Comparison of ENCODE assay signal across 8 cellular contexts in genomic region chr1:19270343-19270730, GRCh38. TPM values are rescaled to one million over a fixed set of nuclear protein-coding genes. Genes with fewer than 3 reads are reported as not detected.
DNase-seq lines count a peak whose midpoint lies in the region; ATAC-seq and TF ChIP-seq lines count a peak whose summit lies in the region.
"Not testable (repeated sequence)": the region's sequence is repeated elsewhere in the genome, so short reads cannot be mapped to it uniquely, and the experiment has no call there.
"Had no signal": no experiment of that assay in that cellular context is flagged by ENCODE, and none has a peak within 500 bp of the region (broad histone marks: within the 10 kb centered on the region; RNA-seq: fewer than 3 reads in every experiment).

No MANE protein-coding gene starts in this region.

- not testable (repeated sequence) for TF ChIP-seq POLR2A in right lobe of liver (IDR thresholded peaks at IDR 0.05); sigmoid colon (IDR thresholded peaks at IDR 0.05)

- not testable (repeated sequence) for TF ChIP-seq CTCF in RWPE2 (IDR thresholded peaks at IDR 0.05; ENCODE audit: poor library complexity, severe bottlenecking); colonic mucosa (IDR thresholded peaks at IDR 0.05); right lobe of liver (IDR thresholded peaks at IDR 0.05); sigmoid colon (IDR thresholded peaks at IDR 0.05)

- H3K4me3 ChIP-seq in RWPE2 (ENCODE audit: severe bottlenecking); colonic mucosa; sigmoid colon: not testable (repeated sequence)
- peak overlapping the region in 1 of 3 donors; percentile 81 for H3K4me3 ChIP-seq in right lobe of liver

- H3K4me1 ChIP-seq in RWPE2 (ENCODE audit: insufficient read depth, poor library complexity, severe bottlenecking); colonic mucosa; sigmoid colon: not testable (repeated sequence)
- peaks cover 0 to 34% (median 3%) of the 10 kb centered on the region in 4 donors for H3K4me1 ChIP-seq in right lobe of liver

- H3K9ac ChIP-seq in colonic mucosa (ENCODE audit: low read depth in 2 of 2, low read length in 2 of 2): peak overlapping the region in 1 of 2 donors; percentile 4

- ATAC-seq in RWPE2 (ENCODE audit: low read depth) (0 out of 3 replicates have a peak, but pooled peaks have one; percentile 7), left colon (peak; percentile 75), right lobe of liver (peak; percentile 7 to 23 (median 13))

- not testable (repeated sequence) for H3K9me3 ChIP-seq in RWPE2 (ENCODE audit: severe bottlenecking); colonic mucosa; right lobe of liver; sigmoid colon

- not testable (repeated sequence) for TF ChIP-seq EP300 in sigmoid colon (IDR thresholded peaks at IDR 0.05)

- not testable (repeated sequence) for H3K36me3 ChIP-seq in RWPE2 (ENCODE audit: low read depth); colonic mucosa; sigmoid colon
- peaks cover 0 to 39% (median 19%) of the 10 kb centered on the region in 4 donors for H3K36me3 ChIP-seq in right lobe of liver

- WGBS in right lobe of liver (ENCODE audit: insufficient coverage, low coverage, low lambda C conversion rate, missing lambda C conversion rate): no CpG with 5 or more reads among the region's 6 CpGs
- 14 to 80% methylated on average over 6 of the region's 6 CpGs for WGBS in sigmoid colon, 2 donors

- H3K27me3 ChIP-seq in RWPE2 (ENCODE audit: insufficient read depth, poor library complexity, severe bottlenecking); colonic mucosa; right lobe of liver: not testable (repeated sequence)
- peaks cover 0 to 16% (median 0%) of the 10 kb centered on the region in 3 donors for H3K27me3 ChIP-seq in sigmoid colon

- not testable (repeated sequence) for H3K27ac ChIP-seq in RWPE2 (ENCODE audit: poor library complexity, severe bottlenecking); sigmoid colon
- H3K27ac ChIP-seq in colonic mucosa: peak overlapping the region; percentile 44
- peak overlapping the region; percentile 91 to 97 (median 93) for H3K27ac ChIP-seq in right lobe of liver

- intact Hi-C loops in colonic mucosa (cut with DNase I); left colon (cut with DNase I, micrococcal nuclease); right lobe of liver (cut with DNase I); sigmoid colon (cut with DNase I): not testable (repeated sequence)

- DNase-seq in HT-29 (ENCODE audit: low spot score) (peak; percentile 64), colonic mucosa (peak; percentile 83), left colon (peak; percentile 71 to 78), sigmoid colon (peak; percentile 1)
- not testable (repeated sequence) for DNase-seq in RWPE2 (ENCODE audit: low spot score); right lobe of liver

RNA-seq across cellular contexts. Expression of gene AKR7A3, which starts 18.2 kb away (rescaled TPM):
- 136 and 142 TPM in 2 replicates for total RNA-seq in HT-29 (2014; rRNA removed; shearing (Covaris generic))
- 100 to 1,000 TPM in 1 of 2 donors, 10 to 100 TPM in 1; 97.0 to 119 TPM for total RNA-seq in colonic mucosa
- total RNA-seq in left colon: 10 to 100 TPM; 92.5 to 94.3 TPM
- 100 to 1,000 TPM in 4 of 6 experiments, 10 to 100 TPM in 2; 58.1 to 169 (median 130) TPM for total RNA-seq in right lobe of liver
- total RNA-seq in sigmoid colon: 1 to 10 TPM in 3 of 4 donors, under 1 TPM in 1; 0.71 to 1.9 (median 1.5) TPM
- 100 to 1,000 TPM in 1 of 3 donors, 10 to 100 TPM in 2; 72.1 to 110 (median 78.3) TPM for polyA plus RNA-seq in sigmoid colon
- total RNA-seq: A172, G401 had no signal

RNA-seq across cellular contexts. Expression of gene MRTO4, which starts 18.7 kb away (rescaled TPM):
- 94.9 and 96.1 TPM in 2 replicates for total RNA-seq in HT-29 (2014; rRNA removed; shearing (Covaris generic))
- total RNA-seq in colonic mucosa (10 to 100 TPM; 12.7 to 46.0 TPM), left colon (10 to 100 TPM; 16.3 to 18.5 TPM), right lobe of liver (10 to 100 TPM in 2 of 6 experiments, 1 to 10 TPM in 4; 7.0 to 17.3 (median 8.2) TPM), sigmoid colon (10 to 100 TPM; 10.8 to 21.3 (median 15.3) TPM)
- 10 to 100 TPM; 10.8 to 44.1 (median 13.2) TPM for polyA plus RNA-seq in sigmoid colon

RNA-seq across cellular contexts. Expression of gene EMC1, which starts 19.0 kb away (rescaled TPM):
- 43.8 and 48.6 TPM in 2 replicates for total RNA-seq in HT-29 (2014; rRNA removed; shearing (Covaris generic))
- total RNA-seq in colonic mucosa: 10 to 100 TPM; 35.3 to 51.1 TPM
- total RNA-seq in left colon: 10 to 100 TPM; 33.2 to 41.1 TPM
- 10 to 100 TPM; 18.6 to 32.7 (median 25.3) TPM for total RNA-seq in right lobe of liver
- 10 to 100 TPM; 19.6 to 46.5 (median 31.3) TPM for total RNA-seq in sigmoid colon
- 10 to 100 TPM in 1 of 3 donors, 1 to 10 TPM in 2; 1.2 to 16.5 (median 3.2) TPM for polyA plus RNA-seq in sigmoid colon

RNA-seq across cellular contexts. Expression of gene AKR7A2, which starts 41.6 kb away (rescaled TPM):
- 202 and 211 TPM in 2 replicates for total RNA-seq in HT-29 (2014; rRNA removed; shearing (Covaris generic))
- total RNA-seq in colonic mucosa (100 to 1,000 TPM; 112 to 129 TPM), left colon (100 to 1,000 TPM in 1 of 2 donors, 10 to 100 TPM in 1; 98.7 to 104 TPM), right lobe of liver (10 to 100 TPM; 41.4 to 85.1 (median 51.2) TPM), sigmoid colon (100 to 1,000 TPM in 1 of 4 donors, 10 to 100 TPM in 3; 55.8 to 110 (median 77.2) TPM)
- 10 to 100 TPM; 64.2 to 99.6 (median 84.1) TPM for polyA plus RNA-seq in sigmoid colon

RNA-seq across cellular contexts. Expression of gene SLC66A1, which starts 41.8 kb away (rescaled TPM):
- total RNA-seq in HT-29 (2014; rRNA removed; shearing (Covaris generic)): 27.2 and 27.9 TPM in 2 replicates
- 10 to 100 TPM; 10.6 to 13.1 TPM for total RNA-seq in colonic mucosa
- 10 to 100 TPM; 13.7 to 16.1 TPM for total RNA-seq in left colon
- 10 to 100 TPM in 3 of 6 experiments, 1 to 10 TPM in 3; 8.4 to 20.6 (median 11.2) TPM for total RNA-seq in right lobe of liver
- 10 to 100 TPM in 1 of 4 donors, 1 to 10 TPM in 3; 7.5 to 15.2 (median 8.8) TPM for total RNA-seq in sigmoid colon
- 10 to 100 TPM in 1 of 3 donors, 1 to 10 TPM in 2; 5.1 to 16.0 (median 7.2) TPM for polyA plus RNA-seq in sigmoid colon

Comparison
In these comparisons a context has a peak if more than half of its experiments do, and no peak if none do; other contexts are left out.
1. ATAC-seq: peak in every context shown above with its lines; median percentile 75 in left colon; 13 in right lobe of liver; 7 in RWPE2.
2. RNA of gene AKR7A3, which starts 18.2 kb away (total RNA-seq): 58.1 to 169 TPM in right lobe of liver, 136 to 142 TPM in HT-29, 97.0 to 119 TPM in colonic mucosa and 92.5 to 94.3 TPM in left colon; 0.71 to 1.9 TPM in sigmoid colon; every median in the first group is over 10 times any median in the second.